In genomic region chr5:154367101-154367500, GRCh38 we compare ENCODE assay signal across 11 cellular contexts.
DNase-seq lines count a peak whose midpoint lies in the region; ATAC-seq, FAIRE-seq and TF ChIP-seq lines count a peak whose summit lies in the region.
"Had no signal": no experiment of that assay in that cellular context is flagged by ENCODE, and none has a peak within 500 bp of the region (broad histone marks: within the 10 kb centered on the region; RNA-seq: fewer than 3 reads in every experiment).

No MANE protein-coding gene starts in this region.

- H3K4me3 ChIP-seq in PC-9 (no peak overlapping the region), lower lobe of right lung (no peak overlapping the region)

- intact Hi-C loops in PC-9 (cut with micrococcal nuclease; ENCODE audit: unreplicated experiment) = loop anchor here (5.0 kb wide), 2 partner anchors 80 kb away; partner anchors contain the start of gene SAP30L
- intact Hi-C loops in lower lobe of right lung (cut with DNase I) = no loop called here

- H2AFZ ChIP-seq in PC-9 = no peak overlapping the region

- H3K9me3 ChIP-seq in PC-9 (ENCODE audit: insufficient read depth, low read depth) (no peaks in the 10 kb centered on the region), lower lobe of right lung (no peaks in the 10 kb centered on the region)

- ATAC-seq in lower lobe of right lung (no peak), HG02938 (IDR thresholded peaks at IDR 0.05; ENCODE audit: unreplicated experiment) (no peak)
- ATAC-seq: naive thymus-derived CD8-positive, alpha-beta T cell had no signal

- peaks cover 44% of the 10 kb centered on the region for H3F3A ChIP-seq in PC-9 (ENCODE audit: insufficient read depth, low read depth)

- H3K27me3 ChIP-seq in PC-9 (ENCODE audit: insufficient read depth, low read depth) (no peaks in the 10 kb centered on the region), lower lobe of right lung (ENCODE audit: low read depth) (no peaks in the 10 kb centered on the region)

- H3K4me1 ChIP-seq in PC-9 (replicated peaks; ENCODE audit: insufficient read depth) = peaks cover 69% of the 10 kb centered on the region
- peaks cover 34% of the 10 kb centered on the region for H3K4me1 ChIP-seq in lower lobe of right lung

- BruUV-seq in PC-9 (replicated peaks; lab: Mats Ljungman, UMichigan) = no TSS peak

- H3K27ac ChIP-seq in PC-9 (peak overlapping the region; percentile 98), lower lobe of right lung (peak overlapping the region; percentile 48)

- DNase-seq in GM12891 (ENCODE audit: insufficient read length, low spot score) = peak; percentile 11
- peak; percentile 61 for DNase-seq in HCEC 1CT
- DNase-seq in PC-9 = peak in 1 of 2 experiments; percentile 63
- no peak for DNase-seq in lower lobe of right lung
- no peak for DNase-seq in NCI-H526 (lab: John Stamatoyannopoulos, UW)
- DNase-seq in NCI-H146 (lab: John Stamatoyannopoulos, UW) = no peak
- no peak for DNase-seq in OCI-M2 (lab: John Stamatoyannopoulos, UW; ENCODE audit: unreplicated experiment)
- DNase-seq: DMS79; naive thymus-derived CD8-positive, alpha-beta T cell; NCI-H187 had no signal

- POLR2A ChIA-PET in PC-9 (lab: Charles Lee; ENCODE audit: unreplicated experiment) = no interaction called here

- peak overlapping the region; percentile 70 for H3K4me2 ChIP-seq in PC-9

- no peaks in the 10 kb centered on the region for H3K9me2 ChIP-seq in PC-9 (ENCODE audit: insufficient read depth)

- TF ChIP-seq POLR2A in GM12891 (IDR thresholded peaks at IDR 0.05; ENCODE audit: low read depth, low read length) = no peak

- no peaks in the 10 kb centered on the region for H4K20me1 ChIP-seq in PC-9 (ENCODE audit: insufficient read depth)

- H3K79me2 ChIP-seq in PC-9 (ENCODE audit: low read depth) = peaks cover 20% of the 10 kb centered on the region

- TF ChIP-seq CTCF in PC-9 (conservative IDR thresholded peaks at IDR 0.05) (no peak), lower lobe of right lung (IDR thresholded peaks at IDR 0.05) (no peak)

- CTCF ChIA-PET in PC-9 (lab: Charles Lee) = no interaction called here

- 0 out of 2 replicates have a peak, but pooled peaks cover 5% of the 10 kb centered on the region for H3K36me3 ChIP-seq in PC-9 (ENCODE audit: low read depth)
- peaks cover 4% of the 10 kb centered on the region for H3K36me3 ChIP-seq in lower lobe of right lung

- FAIRE-seq in GM12891 (lab: Jason Lieb, UNC) = no peak

TF ChIP-seq in GM12891, 5 proteins besides CTCF, POLR2A, EP300 and RAD21:
- no peak for TF ChIP-seq PAX5 (IDR thresholded peaks at IDR 0.05; ENCODE audit: insufficient read depth, low read length, severe bottlenecking)
- no peak; the same call in 1 of the 2 replicates for TF ChIP-seq POU2F2 (IDR thresholded peaks at IDR 0.05; ENCODE audit: low read depth, low read length)
- TF ChIP-seq TAF1 (IDR thresholded peaks at IDR 0.05; ENCODE audit: low read depth, low read length) = no peak
- no peak for TF ChIP-seq SPI1 (IDR thresholded peaks at IDR 0.05; ENCODE audit: low read depth, low read length)
- no peak for TF ChIP-seq POLR2AphosphoS5 (IDR thresholded peaks at IDR 0.05; ENCODE audit: low read depth, low read length)

Comparison
In these comparisons a context has a peak if more than half of its experiments do, and no peak if none do; other contexts are left out.
1. DNase-seq: peak in GM12891 (single experiment) and HCEC 1CT (single experiment); none in lower lobe of right lung (single experiment), NCI-H526 (0 of 2), NCI-H146 (single experiment) and OCI-M2 (single experiment).